Comparison of ENCODE assay signal across 24 cellular contexts in genomic region chr6:138302554-138302953, GRCh38.
"Had no signal": no experiment of that assay in that cellular context is flagged by ENCODE, and none has a peak within 500 bp of the region (broad histone marks: within the 10 kb centered on the region; RNA-seq: fewer than 3 reads in every experiment).

No MANE protein-coding gene starts in this region.

- DNase-seq: KBM-7; MV-4-11; NCI-H1048; NCI-H1105; NCI-H1417 treated with DMSO at 0.1 percent for 48 hours; NCI-H146; NCI-H1694 treated with DMSO at 0.1 percent for 48 hours; NCI-H1930; NCI-H2081; NCI-H2107; NCI-H2227 treated with DMSO at 0.1 percent for 48 hours; NCI-H446; NCI-H510A; NCI-H524 treated with DMSO at 0.1 percent for 48 hours; NCI-H69; NCI-H774; NK-92 treated with Interleukin-12 subunit alpha and Interleukin-12 subunit beta, amount 100 ng/mL, for 24 hours; PC-3; SHP77; SK-N-SH had no signal

- H3K9me3 ChIP-seq: SK-N-SH had no signal

- FAIRE-seq: HTR-8/SVneo had no signal

- ATAC-seq: Panc1, PC-3 had no signal

- H3K27ac ChIP-seq: HL-60, RWPE1 had no signal
